ENCODE assay signal across 9 cellular contexts in the genomic region with DNA sequence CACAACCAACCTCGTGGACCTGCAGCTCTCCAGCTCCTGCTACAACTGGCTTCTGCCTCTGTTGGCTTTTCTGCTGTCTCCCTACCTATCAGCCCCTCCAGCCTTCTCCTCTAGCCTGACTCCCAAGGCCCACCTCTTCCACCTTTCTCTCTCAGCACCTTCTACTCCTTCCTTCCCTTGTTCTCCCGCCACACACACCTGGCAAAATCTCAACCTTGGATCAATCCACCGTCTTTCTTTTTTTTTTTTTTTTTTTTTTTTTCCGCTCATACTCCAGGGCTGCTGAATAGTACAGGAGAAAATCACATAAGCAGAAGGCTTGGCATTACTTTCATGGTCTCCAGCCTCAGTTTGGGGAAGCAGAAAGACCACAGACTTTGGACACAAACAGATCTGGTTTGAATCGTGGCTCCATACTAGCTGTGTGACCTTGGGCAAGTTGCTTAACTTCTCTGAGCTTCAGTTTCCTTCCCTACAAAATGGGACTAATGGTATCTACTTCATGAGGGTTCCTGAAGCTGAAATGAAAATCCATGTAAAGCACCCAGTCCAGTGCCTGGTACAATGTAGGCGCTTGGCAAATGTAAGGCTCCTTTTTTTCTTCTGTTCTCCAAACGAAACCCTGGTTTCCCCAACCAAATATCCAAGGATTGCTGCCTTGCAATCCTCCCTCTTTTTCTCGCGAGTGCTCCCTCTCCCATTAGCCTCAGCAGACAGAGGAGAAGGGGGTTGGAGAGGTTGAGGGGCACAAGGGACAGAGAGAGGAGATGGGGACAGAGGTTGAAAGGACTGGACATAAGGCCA. TPM values are rescaled to one million over a fixed set of nuclear protein-coding genes. Genes with fewer than 3 reads are reported as not detected.
A peak's percentile ranks its signal among the peaks of the same experiment; 100 is the strongest.
DNase-seq lines count a peak whose midpoint lies in the region; ATAC-seq and TF ChIP-seq lines count a peak whose summit lies in the region.
"Had no signal": no experiment of that assay in that cellular context is flagged by ENCODE, and none has a peak within 500 bp of the region (broad histone marks: within the 10 kb centered on the region; RNA-seq: fewer than 3 reads in every experiment).

No MANE protein-coding gene starts in this region.

- H3K27ac ChIP-seq in mesodermal cell (ENCODE audit: low read depth, low read length, severe bottlenecking) (no peak overlapping the region), upper lobe of right lung (no peak overlapping the region)

- peaks cover 22% of the 10 kb centered on the region for H3K4me1 ChIP-seq in mesodermal cell (ENCODE audit: control insufficient read depth, insufficient read depth, low read length, poor library complexity, severe bottlenecking)
- H3K4me1 ChIP-seq in upper lobe of right lung = no peaks in the 10 kb centered on the region

- no peaks in the 10 kb centered on the region for H3K27me3 ChIP-seq in upper lobe of right lung

- no peaks in the 10 kb centered on the region for H3K36me3 ChIP-seq in mesodermal cell (ENCODE audit: control insufficient read depth, insufficient read depth, low read length)
- no peaks in the 10 kb centered on the region for H3K36me3 ChIP-seq in upper lobe of right lung

- no peak for ATAC-seq in activated naive CD4-positive, alpha-beta T cell treated with anti-CD3 and anti-CD28 coated beads, Interleukin-2, amount 50 U/mL, for 72 hours
- ATAC-seq in central memory CD8-positive, alpha-beta T cell (replicated peaks; ENCODE audit: extremely low read depth, poor library complexity, severe bottlenecking) = no peak
- ATAC-seq in upper lobe of right lung = no peak
- no peak for ATAC-seq in HG03469 (IDR thresholded peaks at IDR 0.05; ENCODE audit: unreplicated experiment)

- H3K4me3 Mint-ChIP-seq in activated naive CD4-positive, alpha-beta T cell treated with anti-CD3 and anti-CD28 coated beads, Interleukin-2, amount 10 ng/mL, durations not matched to agents 7 days and 5 days = peak overlapping the region; percentile 47
- peak overlapping the region; percentile 73 for H3K4me3 Mint-ChIP-seq in central memory CD8-positive, alpha-beta T cell

- no peaks in the 10 kb centered on the region for H3K36me3 Mint-ChIP-seq in activated naive CD4-positive, alpha-beta T cell treated with anti-CD3 and anti-CD28 coated beads, Interleukin-2, amount 10 ng/mL, durations not matched to agents 7 days and 5 days
- no peaks in the 10 kb centered on the region for H3K36me3 Mint-ChIP-seq in activated naive CD4-positive, alpha-beta T cell treated with anti-CD3 and anti-CD28 coated beads, Interleukin-2, amount 50 U/mL, for 72 hours
- H3K36me3 Mint-ChIP-seq in central memory CD8-positive, alpha-beta T cell (ENCODE audit: insufficient read depth) = no peaks in the 10 kb centered on the region

- H3K4me3 ChIP-seq in mesodermal cell (ENCODE audit: extremely low read depth, insufficient read depth, low read length, poor library complexity, severe bottlenecking) = peak overlapping the region; percentile 59
- H3K4me3 ChIP-seq in upper lobe of right lung = peak overlapping the region; percentile 56

- no peak overlapping the region for H3K27ac Mint-ChIP-seq in activated naive CD4-positive, alpha-beta T cell treated with anti-CD3 and anti-CD28 coated beads, Interleukin-2, amount 10 ng/mL, durations not matched to agents 7 days and 5 days
- no peak overlapping the region for H3K27ac Mint-ChIP-seq in activated naive CD4-positive, alpha-beta T cell treated with anti-CD3 and anti-CD28 coated beads, Interleukin-2, amount 50 U/mL, for 72 hours
- H3K27ac Mint-ChIP-seq in central memory CD8-positive, alpha-beta T cell (ENCODE audit: low read depth) = no peak overlapping the region

- in situ Hi-C loops in GM13976 (cut with MboI; ENCODE audit: low sequenced_read_pairs, unreplicated experiment) = no loop called here

- CTCF ChIA-PET in activated naive CD4-positive, alpha-beta T cell treated with anti-CD3 and anti-CD28 coated beads, Interleukin-2, amount 10 ng/mL, durations not matched to agents 7 days and 5 days (lab: Charles Lee) = no interaction called here

- intact Hi-C loops in upper lobe of right lung (cut with DNase I) = no loop called here

- H3K9me3 ChIP-seq in mesodermal cell (ENCODE audit: control insufficient read depth, low read length) = no peaks in the 10 kb centered on the region
- no peaks in the 10 kb centered on the region for H3K9me3 ChIP-seq in upper lobe of right lung

- no peak for TF ChIP-seq CTCF in upper lobe of right lung (IDR thresholded peaks at IDR 0.05)
- TF ChIP-seq CTCF in GM13976 (IDR thresholded peaks at IDR 0.05; ENCODE audit: borderline replicate concordance, control extremely low read depth, extremely low read depth, insufficient read depth, missing control alignments) = no peak

- peaks cover 60% of the 10 kb centered on the region for H3K27me3 Mint-ChIP-seq in activated naive CD4-positive, alpha-beta T cell treated with anti-CD3 and anti-CD28 coated beads, Interleukin-2, amount 10 ng/mL, durations not matched to agents 7 days and 5 days
- H3K27me3 Mint-ChIP-seq in central memory CD8-positive, alpha-beta T cell = peaks cover 49% of the 10 kb centered on the region

- no peaks in the 10 kb centered on the region for H3K9me3 Mint-ChIP-seq in activated naive CD4-positive, alpha-beta T cell treated with anti-CD3 and anti-CD28 coated beads, Interleukin-2, amount 10 ng/mL, durations not matched to agents 7 days and 5 days
- H3K9me3 Mint-ChIP-seq in activated naive CD4-positive, alpha-beta T cell treated with anti-CD3 and anti-CD28 coated beads, Interleukin-2, amount 50 U/mL, for 72 hours = peaks cover 3 to 4% of the 10 kb centered on the region in 2 donors
- H3K9me3 Mint-ChIP-seq in central memory CD8-positive, alpha-beta T cell = no peaks in the 10 kb centered on the region

- WGBS in mesodermal cell (ENCODE audit: insufficient coverage in 2 of 2), 2 experiments = 33 to 70% methylated on average over 2 of the region's 9 CpGs

- DNase-seq in activated naive CD4-positive, alpha-beta T cell treated with anti-CD3 and anti-CD28 coated beads, Interleukin-2, amount 10 ng/mL, durations not matched to agents 7 days and 5 days = no peak
- DNase-seq in activated naive CD4-positive, alpha-beta T cell treated with anti-CD3 and anti-CD28 coated beads, Interleukin-2, amount 50 U/mL, for 72 hours (ENCODE audit: low spot score in 2 of 2) = no peak
- DNase-seq in central memory CD8-positive, alpha-beta T cell (ENCODE audit: low spot score in 2 of 2) = no peak
- DNase-seq in upper lobe of right lung (no peak), GM13976 (ENCODE audit: low spot score) (no peak), NCI-H1092 (lab: John Stamatoyannopoulos, UW) (no peak)
- DNase-seq: effector CD8-positive, alpha-beta T cell had no signal

- H3K4me1 Mint-ChIP-seq in activated naive CD4-positive, alpha-beta T cell treated with anti-CD3 and anti-CD28 coated beads, Interleukin-2, amount 10 ng/mL, durations not matched to agents 7 days and 5 days = peaks cover 7% of the 10 kb centered on the region
- peaks cover 11% of the 10 kb centered on the region for H3K4me1 Mint-ChIP-seq in central memory CD8-positive, alpha-beta T cell

RNA-seq across cellular contexts. Expression of gene FGD1, which starts 1.7 kb away (rescaled TPM):
- under 1 TPM; 0.27 to 0.31 TPM for total RNA-seq in activated naive CD4-positive, alpha-beta T cell treated with anti-CD3 and anti-CD28 coated beads, Interleukin-2, amount 50 U/mL, for 72 hours
- 23.4 TPM for polyA plus RNA-seq in mesodermal cell (2013, experiment 1 of 2)
- polyA plus RNA-seq in mesodermal cell (2013, experiment 2 of 2) = 20.3 TPM
- total RNA-seq in upper lobe of right lung = 3.7 TPM

RNA-seq across cellular contexts. Expression of gene GNL3L, which starts 35.7 kb away (rescaled TPM):
- 10 to 100 TPM; 47.6 to 55.3 TPM for total RNA-seq in activated naive CD4-positive, alpha-beta T cell treated with anti-CD3 and anti-CD28 coated beads, Interleukin-2, amount 50 U/mL, for 72 hours
- polyA plus RNA-seq in mesodermal cell (2013, experiment 1 of 2) = 16.9 TPM
- 14.7 TPM for polyA plus RNA-seq in mesodermal cell (2013, experiment 2 of 2)
- 29.0 TPM for total RNA-seq in upper lobe of right lung

RNA-seq across cellular contexts. Expression of gene TSR2, which starts 54.2 kb away (rescaled TPM):
- 10 to 100 TPM; 26.8 to 31.5 TPM for total RNA-seq in activated naive CD4-positive, alpha-beta T cell treated with anti-CD3 and anti-CD28 coated beads, Interleukin-2, amount 50 U/mL, for 72 hours
- 19.1 TPM for polyA plus RNA-seq in mesodermal cell (2013, experiment 1 of 2)
- polyA plus RNA-seq in mesodermal cell (2013, experiment 2 of 2) = 19.8 TPM
- total RNA-seq in upper lobe of right lung = 38.4 TPM
